ENCODE assay signal across 8 cellular contexts in genomic region chrX:49167740-49168108, GRCh38. TPM values are rescaled to one million over a fixed set of nuclear protein-coding genes. Genes with fewer than 3 reads are reported as not detected.
DNase-seq lines count a peak whose midpoint lies in the region.

No MANE protein-coding gene starts in this region.

- no peaks in the 10 kb centered on the region for H3K4me1 ChIP-seq in ACC112 (ENCODE audit: control insufficient read depth, insufficient read depth, low read length, unreplicated experiment)
- peaks cover 10% of the 10 kb centered on the region; the same call in 1 of the 2 replicates for H3K4me1 ChIP-seq in HUES64 (ENCODE audit: insufficient read depth, low read length)
- H3K4me1 ChIP-seq in muscle layer of duodenum (ENCODE audit: control insufficient read depth in 1 of 2, insufficient read depth in 2 of 2, low read length in 2 of 2): peaks cover 0 to 9% of the 10 kb centered on the region in 2 donors

- no peak overlapping the region for H3K9ac ChIP-seq in HUES64 (ENCODE audit: low read depth, low read length)

- H3K27ac ChIP-seq in ACC112 (ENCODE audit: low read depth, low read length) (peak overlapping the region; percentile 97), HUES64 (ENCODE audit: low read depth, low read length) (no peak overlapping the region), caudate nucleus (ENCODE audit: low read depth, low read length) (peak overlapping the region; percentile 83), muscle layer of duodenum (ENCODE audit: low read length) (peak overlapping the region; percentile 94)

- H3K27me3 ChIP-seq in ACC112 (ENCODE audit: insufficient read depth, low read length): no peaks in the 10 kb centered on the region
- H3K27me3 ChIP-seq in HUES64 (ENCODE audit: insufficient read depth, low read length): peaks cover 43% of the 10 kb centered on the region
- no peaks in the 10 kb centered on the region for H3K27me3 ChIP-seq in muscle layer of duodenum (ENCODE audit: low read depth, low read length)

- H3K79me2 ChIP-seq in ACC112 (ENCODE audit: control insufficient read depth, insufficient read depth, low read length, unreplicated experiment): peaks cover 4% of the 10 kb centered on the region

- H3K36me3 ChIP-seq in ACC112 (ENCODE audit: insufficient read depth, low read length) (no peaks in the 10 kb centered on the region), HUES64 (ENCODE audit: insufficient read depth, low read length) (no peaks in the 10 kb centered on the region), muscle layer of duodenum (ENCODE audit: control insufficient read depth in 1 of 2, insufficient read depth in 2 of 2, low read length in 2 of 2) (no peaks in the 10 kb centered on the region)

- WGBS in HUES64: 100% methylated on average over 2 of the region's 3 CpGs

- H3K9me3 ChIP-seq in HUES64 (ENCODE audit: insufficient read depth, low read depth, low read length) (no peaks in the 10 kb centered on the region), muscle layer of duodenum (ENCODE audit: control insufficient read depth in 1 of 2, low read length in 2 of 2) (no peaks in the 10 kb centered on the region)

- H3K4me3 ChIP-seq in ACC112 (ENCODE audit: low read depth, low read length): peak overlapping the region; percentile 84
- peak overlapping the region; percentile 56 for H3K4me3 ChIP-seq in HUES64 (ENCODE audit: low read length)
- H3K4me3 ChIP-seq in muscle layer of duodenum (ENCODE audit: low read depth in 1 of 2, low read length in 2 of 2): peak overlapping the region; percentile 50 to 53

- H2AFZ ChIP-seq in ACC112 (ENCODE audit: low read length, unreplicated experiment): no peak overlapping the region

- DNase-seq in caudate nucleus (lab: John Stamatoyannopoulos, UW) (no peak), RPMI8226 (no peak), glomerular visceral epithelial cell (ENCODE audit: extremely low spot score) (no peak), NCI-H1436 (lab: John Stamatoyannopoulos, UW) (no peak)
- no peak for DNase-seq in activated effector memory CD4-positive, alpha-beta T cell treated with Interleukin-2 at 50 U/mL for 16 hours

RNA-seq across cellular contexts. Expression of gene PLP2, which starts 4.0 kb away (rescaled TPM):
- polyA plus RNA-seq in HUES64 (2013, experiment 1 of 2): 2.8 TPM
- 3.8 TPM for polyA plus RNA-seq in HUES64 (2013, experiment 2 of 2)

RNA-seq across cellular contexts. Expression of gene MAGIX, which starts 5.2 kb away (rescaled TPM):
- polyA plus RNA-seq in HUES64 (2013, experiment 1 of 2): 0.20 TPM
- 0.57 TPM for polyA plus RNA-seq in HUES64 (2013, experiment 2 of 2)

RNA-seq across cellular contexts. Expression of gene PRICKLE3, which starts 18.4 kb away (rescaled TPM):
- 5.7 TPM for polyA plus RNA-seq in HUES64 (2013, experiment 1 of 2)
- polyA plus RNA-seq in HUES64 (2013, experiment 2 of 2): 5.5 TPM

RNA-seq across cellular contexts. Expression of gene SYP, which starts 32.3 kb away (rescaled TPM):
- 3.6 TPM for polyA plus RNA-seq in HUES64 (2013, experiment 1 of 2)
- polyA plus RNA-seq in HUES64 (2013, experiment 2 of 2): 3.9 TPM

RNA-seq across cellular contexts. Expression of gene GPKOW, which starts 44.2 kb away (rescaled TPM):
- polyA plus RNA-seq in HUES64 (2013, experiment 1 of 2): 12.0 TPM
- 17.5 TPM for polyA plus RNA-seq in HUES64 (2013, experiment 2 of 2)
